ENCODE assay signal across 20 cellular contexts in genomic region chr3:17444865-17445264, GRCh38.
DNase-seq lines count a peak whose midpoint lies in the region; ATAC-seq, FAIRE-seq and TF ChIP-seq lines count a peak whose summit lies in the region.
"Had no signal": no experiment of that assay in that cellular context is flagged by ENCODE, and none has a peak within 500 bp of the region (broad histone marks: within the 10 kb centered on the region; RNA-seq: fewer than 3 reads in every experiment).

No MANE protein-coding gene starts in this region.

- H4K20me1 ChIP-seq in Karpas-422 (ENCODE audit: insufficient read depth, low read depth, low read length), result no peaks in the 10 kb centered on the region
- H4K20me1 ChIP-seq in K562 (replicated peaks; ENCODE audit: control insufficient read depth, insufficient read depth, low read length), result no peaks in the 10 kb centered on the region

- no peaks in the 10 kb centered on the region for H3K27me3 ChIP-seq in Karpas-422 (ENCODE audit: low read length)
- H3K27me3 ChIP-seq in K562 (ENCODE audit: control insufficient read depth in 2 of 2, insufficient read depth in 2 of 2, low read length in 2 of 2), result no peaks in the 10 kb centered on the region
- H3K27me3 ChIP-seq: Peyer's patch had no signal

- H3K9ac ChIP-seq in Karpas-422 (ENCODE audit: low read length), result no peak overlapping the region
- no peak overlapping the region for H3K9ac ChIP-seq in K562 (ENCODE audit: insufficient read depth in 1 of 2, low read depth in 2 of 2, low read length in 2 of 2)
- H3K9ac ChIP-seq: KMS-11 had no signal

- no peak for TF ChIP-seq CTCF in K562 (IDR thresholded peaks at IDR 0.05 in 2 of 3, conservative IDR thresholded peaks at IDR 0.05 in 1 of 3; ENCODE audit: insufficient read depth in 2 of 3, low read depth in 1 of 3, low read length in 3 of 3)
- TF ChIP-seq CTCF in WTC11 (IDR thresholded peaks at IDR 0.05), result no peak

- H2AFZ ChIP-seq in Karpas-422 (ENCODE audit: low read length), result no peak overlapping the region
- H2AFZ ChIP-seq in K562 (ENCODE audit: low read depth, low read length), result no peak overlapping the region

- peak; percentile 47; the same call in 1 of the 2 replicates for TF ChIP-seq EP300 in K562 (IDR thresholded peaks at IDR 0.05; ENCODE audit: low read length)

- peak overlapping the region; percentile 19; the same call in 1 of the 2 replicates for H3K27ac ChIP-seq in Karpas-422 (ENCODE audit: low read length)
- H3K27ac ChIP-seq in K562 (ENCODE audit: extremely low read depth, low read depth, low read length), result no peak overlapping the region
- H3K27ac ChIP-seq: KMS-11, Peyer's patch had no signal

- POLR2A ChIA-PET in K562 (lab: Yijun Ruan, JAX) (interaction anchor here (0.6 to 0.8 kb wide), 2 partner anchors 34 to 397 kb away, joined by 3 read pairs; no protein-coding TSS in a partner anchor), WTC11 (lab: Charles Lee) (no interaction called here)

- FAIRE-seq in K562 (lab: Jason Lieb, UNC) (peak; percentile 35), RCC 7860 (lab: Jason Lieb, UNC) (no peak)
- FAIRE-seq: GM18507, H54, HepG2 had no signal

- CTCF ChIA-PET in K562 (lab: Yijun Ruan, JAX; ENCODE audit: low intra/inter-chr PET ratio) (no interaction called here), WTC11 (lab: Charles Lee) (no interaction called here)

- ATAC-seq in K562, result peak; percentile 66
- no peak for ATAC-seq in WTC11
- ATAC-seq: HepG2 had no signal

- no peaks in the 10 kb centered on the region for H3K9me3 Mint-ChIP-seq in WTC11

- H3K36me3 Mint-ChIP-seq in WTC11, result no peaks in the 10 kb centered on the region

- H3K4me3 ChIP-seq in Karpas-422 (ENCODE audit: low read length) (no peak overlapping the region), K562 (no peak overlapping the region)
- H3K4me3 ChIP-seq: Peyer's patch had no signal

- H3K4me1 ChIP-seq in Karpas-422 (ENCODE audit: low read length) (peaks cover 57% of the 10 kb centered on the region), K562 (replicated peaks in 1 of 2; ENCODE audit: control insufficient read depth in 2 of 2, insufficient read depth in 2 of 2, low read length in 2 of 2) (peaks cover 0 to 29% of the 10 kb centered on the region in 2 experiments; a peak in 3 of 5 replicates)
- H3K4me1 ChIP-seq: Peyer's patch had no signal

- H3K9me2 ChIP-seq in Karpas-422 (replicated peaks; ENCODE audit: insufficient read depth, low read length), result no peaks in the 10 kb centered on the region

- no peak overlapping the region for H3K4me3 Mint-ChIP-seq in WTC11

- no peaks in the 10 kb centered on the region for H3K9me1 ChIP-seq in K562 (ENCODE audit: control insufficient read depth, insufficient read depth, low read length)

- H3K79me2 ChIP-seq in Karpas-422 (ENCODE audit: low read length) (peaks cover 37% of the 10 kb centered on the region), K562 (ENCODE audit: control insufficient read depth, insufficient read depth, low read length) (no peaks in the 10 kb centered on the region)

- no TSS peak for BruUV-seq in K562 (replicated peaks; lab: Mats Ljungman, UMichigan)

- TF ChIP-seq POLR2A in K562 (conservative IDR thresholded peaks at IDR 0.05), result no peak

- TF ChIP-seq RAD21 in K562 (CRISPR knock-in tag; conservative IDR thresholded peaks at IDR 0.05 in 1 of 2, IDR thresholded peaks at IDR 0.05 in 1 of 2), result no peak

- peaks cover 12% of the 10 kb centered on the region for H3K36me3 ChIP-seq in Karpas-422 (ENCODE audit: insufficient read depth, low read length)
- no peaks in the 10 kb centered on the region for H3K36me3 ChIP-seq in K562 (ENCODE audit: control insufficient read depth, insufficient read depth, low read length)
- H3K36me3 ChIP-seq: Peyer's patch had no signal

- intact Hi-C loops in K562 (cut with micrococcal nuclease), result loop anchor here (5.0 to 10.0 kb wide), 2 partner anchors 297 to 980 kb away; partner anchors contain the start of genes SATB1 and TBC1D5

- peaks cover 7% of the 10 kb centered on the region; the same call in 1 of the 2 replicates for H3K4me1 Mint-ChIP-seq in WTC11

- in situ Hi-C loops in K562 (cut with MboI), result loop anchor here (25.0 kb wide), 1 partner anchor 967 kb away; no protein-coding TSS in a partner anchor

- H3K27me3 Mint-ChIP-seq in WTC11 (ENCODE audit: low read depth), result no peaks in the 10 kb centered on the region

- no peak overlapping the region for H3K27ac Mint-ChIP-seq in WTC11

- DNase-seq in NCI-H524 (lab: John Stamatoyannopoulos, UW) (peak; percentile 5 to 40), NCI-H524 treated with DMSO at 0.1 percent for 48 hours (lab: John Stamatoyannopoulos, UW) (no peak), Karpas-422 (no peak), K562 (ENCODE audit: extremely low read depth in 1 of 4, low spot score in 3 of 4) (peak in 2 of 4 experiments; percentile 57 to 69), RCC 7860 (ENCODE audit: low spot score) (no peak), WTC11 (ENCODE audit: low spot score) (no peak), NCI-H146 (lab: John Stamatoyannopoulos, UW) (no peak)
- DNase-seq: 8988T, ACHN, Calu3, NCI-H1105 treated with DMSO at 0.1 percent for 48 hours, NCI-H2029, NCI-H446, NCI-H526 treated with DMSO at 0.1 percent for 48 hours, Peyer's patch, SIG-M5 had no signal

- H3K4me2 ChIP-seq in Karpas-422 (ENCODE audit: low read depth, low read length, poor library complexity, severe bottlenecking), result no peak overlapping the region
- no peak overlapping the region for H3K4me2 ChIP-seq in K562 (ENCODE audit: insufficient read depth, low read length)
- H3K4me2 ChIP-seq: KMS-11 had no signal

- H3K9me3 ChIP-seq in Karpas-422 (ENCODE audit: low read length), result peaks cover 1% of the 10 kb centered on the region; the same call in 1 of the 2 replicates
- no peaks in the 10 kb centered on the region; the same call in 1 of the 2 replicates for H3K9me3 ChIP-seq in K562 (replicated peaks; ENCODE audit: control insufficient read depth, insufficient read depth, low read depth, low read length)
- H3K9me3 ChIP-seq: Peyer's patch had no signal

TF ChIP-seq in K562, 482 proteins besides CTCF, POLR2A, EP300 and RAD21 (continues in another document):
- TF ChIP-seq ARNT (IDR thresholded peaks at IDR 0.05) (peak in 1 of 2 experiments; percentile 44; a peak in 1 of 4 replicates), CREB5 (CRISPR knock-in tag; IDR thresholded peaks at IDR 0.05) (no peak), POLR2AphosphoS5 (IDR thresholded peaks at IDR 0.05; ENCODE audit: control insufficient read depth, insufficient read depth, low read depth, low read length) (peak; percentile 57; the same call in 1 of the 2 replicates), TBL1XR1 (IDR thresholded peaks at IDR 0.05; ENCODE audit: low read length in 2 of 2) (0 out of 4 replicates have a peak, but pooled peaks of 1 of the 2 experiments have one; percentile 9), ZNF57 (CRISPR knock-in tag; IDR thresholded peaks at IDR 0.05) (no peak), ZNF324 (CRISPR knock-in tag; IDR thresholded peaks at IDR 0.05) (no peak)

TF ChIP-seq in WTC11, 78 proteins besides CTCF, POLR2A, EP300 and RAD21 (continues in another document):
- TF ChIP-seq KAT7 (CRISPR knock-in tag; IDR thresholded peaks at IDR 0.05; ENCODE audit: borderline replicate concordance) (no peak), AR (CRISPR knock-in tag; IDR thresholded peaks at IDR 0.05) (no peak), FOXK1 (CRISPR knock-in tag; IDR thresholded peaks at IDR 0.05) (no peak), ZMAT4 (CRISPR knock-in tag; IDR thresholded peaks at IDR 0.05) (no peak), USF1 (CRISPR knock-in tag; IDR thresholded peaks at IDR 0.05) (no peak), CREB1 (CRISPR knock-in tag; IDR thresholded peaks at IDR 0.05) (no peak), NFYB (CRISPR knock-in tag; conservative IDR thresholded peaks at IDR 0.05; ENCODE audit: low read depth) (no peak)

Comparison
In these comparisons a context has a peak if more than half of its experiments do, and no peak if none do; other contexts are left out.
1. DNase-seq: peak in NCI-H524 (2 of 2); none in NCI-H524 treated with DMSO at 0.1 percent for 48 hours (single experiment), Karpas-422 (single experiment), RCC 7860 (single experiment), WTC11 (single experiment) and NCI-H146 (single experiment).